In the genomic region with DNA sequence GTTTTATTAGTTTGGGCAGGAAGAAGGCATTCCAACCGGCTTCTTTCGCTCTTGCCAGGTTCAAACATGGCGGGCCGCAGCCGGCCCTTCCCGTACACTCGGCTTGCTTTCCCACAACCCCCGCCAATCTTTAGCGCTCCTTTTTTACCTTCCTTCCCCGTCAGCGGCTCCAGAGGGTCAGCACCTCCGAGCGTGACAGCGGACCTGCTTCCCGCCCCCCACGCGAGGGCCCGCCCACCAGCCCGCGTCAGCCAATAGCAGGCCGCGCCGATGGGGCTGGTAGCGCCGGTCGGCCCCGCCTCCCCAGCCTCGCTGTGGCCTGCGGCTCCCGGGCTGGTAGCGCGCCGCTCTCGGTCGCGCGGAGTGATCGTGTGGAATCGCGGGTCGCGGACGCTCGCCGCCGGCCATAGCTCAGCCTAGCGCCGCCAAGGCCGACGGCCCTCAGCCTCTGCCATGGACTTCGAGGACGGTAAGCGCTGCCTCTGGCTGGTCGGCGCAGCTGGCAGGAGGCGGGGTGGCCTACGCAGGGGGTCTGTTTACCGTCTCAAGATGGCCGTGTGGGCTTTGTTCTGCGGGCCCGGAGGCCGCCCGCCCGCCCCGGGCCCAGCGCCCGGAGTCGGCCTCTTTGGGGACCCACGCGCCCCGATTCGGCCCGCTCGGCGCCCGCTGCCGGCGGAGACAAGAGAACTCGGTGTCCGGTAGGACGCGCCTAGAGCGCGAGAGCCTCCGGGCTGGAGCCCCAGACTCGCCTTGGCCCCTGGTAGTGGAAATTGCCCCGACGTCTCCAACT, we compare ENCODE assay signal across 1 cellular context.
TF ChIP-seq lines count a peak whose summit lies in the region.

A gene with protein sequence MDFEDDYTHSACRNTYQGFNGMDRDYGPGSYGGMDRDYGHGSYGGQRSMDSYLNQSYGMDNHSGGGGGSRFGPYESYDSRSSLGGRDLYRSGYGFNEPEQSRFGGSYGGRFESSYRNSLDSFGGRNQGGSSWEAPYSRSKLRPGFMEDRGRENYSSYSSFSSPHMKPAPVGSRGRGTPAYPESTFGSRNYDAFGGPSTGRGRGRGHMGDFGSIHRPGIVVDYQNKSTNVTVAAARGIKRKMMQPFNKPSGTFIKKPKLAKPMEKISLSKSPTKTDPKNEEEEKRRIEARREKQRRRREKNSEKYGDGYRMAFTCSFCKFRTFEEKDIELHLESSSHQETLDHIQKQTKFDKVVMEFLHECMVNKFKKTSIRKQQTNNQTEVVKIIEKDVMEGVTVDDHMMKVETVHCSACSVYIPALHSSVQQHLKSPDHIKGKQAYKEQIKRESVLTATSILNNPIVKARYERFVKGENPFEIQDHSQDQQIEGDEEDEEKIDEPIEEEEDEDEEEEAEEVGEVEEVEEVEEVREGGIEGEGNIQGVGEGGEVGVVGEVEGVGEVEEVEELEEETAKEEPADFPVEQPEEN (plus strand): TSS at position 306 of the 790 bp plus-strand sequence. CDS start 148 bp downstream, at position 454.

TF ChIP-seq in K562, 482 proteins besides CTCF, POLR2A, EP300 and RAD21 (continued from another document and continues in another):
- TF ChIP-seq CTBP1 (IDR thresholded peaks at IDR 0.05; ENCODE audit: borderline replicate concordance) (peak; percentile 84), ZNF561 (CRISPR knock-in tag; conservative IDR thresholded peaks at IDR 0.05) (no peak), NR0B1 (IDR thresholded peaks at IDR 0.05; ENCODE audit: partially characterized antibody) (no peak), ZNF384 (IDR thresholded peaks at IDR 0.05; ENCODE audit: low read depth, low read length) (0 out of 2 replicates have a peak, but pooled peaks have one; percentile 6), HBP1 (CRISPR knock-in tag; IDR thresholded peaks at IDR 0.05) (no peak), ZNF699 (CRISPR knock-in tag; IDR thresholded peaks at IDR 0.05; ENCODE audit: insufficient replicate concordance) (no peak), KLF10 (CRISPR knock-in tag; IDR thresholded peaks at IDR 0.05) (no peak), NCOA2 (IDR thresholded peaks at IDR 0.05; ENCODE audit: partially characterized antibody in 2 of 2) (no peak), KAT8 (IDR thresholded peaks at IDR 0.05; ENCODE audit: low read depth) (no peak), RBM25 (IDR thresholded peaks at IDR 0.05; ENCODE audit: low read depth, low read length, severe bottlenecking) (peak; percentile 94), SMAD4 (CRISPR knock-in tag; conservative IDR thresholded peaks at IDR 0.05) (peak; percentile 82), ZFPM2 (CRISPR knock-in tag; IDR thresholded peaks at IDR 0.05) (no peak), ZNF707 (CRISPR knock-in tag; conservative IDR thresholded peaks at IDR 0.05) (no peak), SNIP1 (IDR thresholded peaks at IDR 0.05; ENCODE audit: low read depth) (no peak), KHSRP (IDR thresholded peaks at IDR 0.05) (no peak), ZNF12 (CRISPR knock-in tag; IDR thresholded peaks at IDR 0.05) (no peak; the same call in 1 of the 2 replicates), MED1 (CRISPR knock-in tag; IDR thresholded peaks at IDR 0.05; ENCODE audit: borderline replicate concordance) (no peak), TFAM (CRISPR knock-in tag; conservative IDR thresholded peaks at IDR 0.05) (no peak), CBX8 (IDR thresholded peaks at IDR 0.05; ENCODE audit: borderline replicate concordance, extremely low read depth, low read depth, low read length, poor library complexity, severe bottlenecking) (no peak), ZNF134 (CRISPR knock-in tag; conservative IDR thresholded peaks at IDR 0.05) (no peak), ZBTB12 (CRISPR knock-in tag; IDR thresholded peaks at IDR 0.05) (no peak; the same call in 1 of the 2 replicates)
- TF ChIP-seq, protein P1, sequence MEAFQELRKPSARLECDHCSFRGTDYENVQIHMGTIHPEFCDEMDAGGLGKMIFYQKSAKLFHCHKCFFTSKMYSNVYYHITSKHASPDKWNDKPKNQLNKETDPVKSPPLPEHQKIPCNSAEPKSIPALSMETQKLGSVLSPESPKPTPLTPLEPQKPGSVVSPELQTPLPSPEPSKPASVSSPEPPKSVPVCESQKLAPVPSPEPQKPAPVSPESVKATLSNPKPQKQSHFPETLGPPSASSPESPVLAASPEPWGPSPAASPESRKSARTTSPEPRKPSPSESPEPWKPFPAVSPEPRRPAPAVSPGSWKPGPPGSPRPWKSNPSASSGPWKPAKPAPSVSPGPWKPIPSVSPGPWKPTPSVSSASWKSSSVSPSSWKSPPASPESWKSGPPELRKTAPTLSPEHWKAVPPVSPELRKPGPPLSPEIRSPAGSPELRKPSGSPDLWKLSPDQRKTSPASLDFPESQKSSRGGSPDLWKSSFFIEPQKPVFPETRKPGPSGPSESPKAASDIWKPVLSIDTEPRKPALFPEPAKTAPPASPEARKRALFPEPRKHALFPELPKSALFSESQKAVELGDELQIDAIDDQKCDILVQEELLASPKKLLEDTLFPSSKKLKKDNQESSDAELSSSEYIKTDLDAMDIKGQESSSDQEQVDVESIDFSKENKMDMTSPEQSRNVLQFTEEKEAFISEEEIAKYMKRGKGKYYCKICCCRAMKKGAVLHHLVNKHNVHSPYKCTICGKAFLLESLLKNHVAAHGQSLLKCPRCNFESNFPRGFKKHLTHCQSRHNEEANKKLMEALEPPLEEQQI (IDR thresholded peaks at IDR 0.05): no peak
- TF ChIP-seq, protein P2, sequence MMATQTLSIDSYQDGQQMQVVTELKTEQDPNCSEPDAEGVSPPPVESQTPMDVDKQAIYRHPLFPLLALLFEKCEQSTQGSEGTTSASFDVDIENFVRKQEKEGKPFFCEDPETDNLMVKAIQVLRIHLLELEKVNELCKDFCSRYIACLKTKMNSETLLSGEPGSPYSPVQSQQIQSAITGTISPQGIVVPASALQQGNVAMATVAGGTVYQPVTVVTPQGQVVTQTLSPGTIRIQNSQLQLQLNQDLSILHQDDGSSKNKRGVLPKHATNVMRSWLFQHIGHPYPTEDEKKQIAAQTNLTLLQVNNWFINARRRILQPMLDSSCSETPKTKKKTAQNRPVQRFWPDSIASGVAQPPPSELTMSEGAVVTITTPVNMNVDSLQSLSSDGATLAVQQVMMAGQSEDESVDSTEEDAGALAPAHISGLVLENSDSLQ (IDR thresholded peaks at IDR 0.05): peak; percentile 89
- TF ChIP-seq, protein P3, sequence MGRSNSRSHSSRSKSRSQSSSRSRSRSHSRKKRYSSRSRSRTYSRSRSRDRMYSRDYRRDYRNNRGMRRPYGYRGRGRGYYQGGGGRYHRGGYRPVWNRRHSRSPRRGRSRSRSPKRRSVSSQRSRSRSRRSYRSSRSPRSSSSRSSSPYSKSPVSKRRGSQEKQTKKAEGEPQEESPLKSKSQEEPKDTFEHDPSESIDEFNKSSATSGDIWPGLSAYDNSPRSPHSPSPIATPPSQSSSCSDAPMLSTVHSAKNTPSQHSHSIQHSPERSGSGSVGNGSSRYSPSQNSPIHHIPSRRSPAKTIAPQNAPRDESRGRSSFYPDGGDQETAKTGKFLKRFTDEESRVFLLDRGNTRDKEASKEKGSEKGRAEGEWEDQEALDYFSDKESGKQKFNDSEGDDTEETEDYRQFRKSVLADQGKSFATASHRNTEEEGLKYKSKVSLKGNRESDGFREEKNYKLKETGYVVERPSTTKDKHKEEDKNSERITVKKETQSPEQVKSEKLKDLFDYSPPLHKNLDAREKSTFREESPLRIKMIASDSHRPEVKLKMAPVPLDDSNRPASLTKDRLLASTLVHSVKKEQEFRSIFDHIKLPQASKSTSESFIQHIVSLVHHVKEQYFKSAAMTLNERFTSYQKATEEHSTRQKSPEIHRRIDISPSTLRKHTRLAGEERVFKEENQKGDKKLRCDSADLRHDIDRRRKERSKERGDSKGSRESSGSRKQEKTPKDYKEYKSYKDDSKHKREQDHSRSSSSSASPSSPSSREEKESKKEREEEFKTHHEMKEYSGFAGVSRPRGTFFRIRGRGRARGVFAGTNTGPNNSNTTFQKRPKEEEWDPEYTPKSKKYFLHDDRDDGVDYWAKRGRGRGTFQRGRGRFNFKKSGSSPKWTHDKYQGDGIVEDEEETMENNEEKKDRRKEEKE (IDR thresholded peaks at IDR 0.05; ENCODE audit: borderline replicate concordance in 1 of 2, control insufficient read depth in 1 of 2, low read depth in 2 of 2, low read length in 1 of 2): no peak
- TF ChIP-seq, protein P4, sequence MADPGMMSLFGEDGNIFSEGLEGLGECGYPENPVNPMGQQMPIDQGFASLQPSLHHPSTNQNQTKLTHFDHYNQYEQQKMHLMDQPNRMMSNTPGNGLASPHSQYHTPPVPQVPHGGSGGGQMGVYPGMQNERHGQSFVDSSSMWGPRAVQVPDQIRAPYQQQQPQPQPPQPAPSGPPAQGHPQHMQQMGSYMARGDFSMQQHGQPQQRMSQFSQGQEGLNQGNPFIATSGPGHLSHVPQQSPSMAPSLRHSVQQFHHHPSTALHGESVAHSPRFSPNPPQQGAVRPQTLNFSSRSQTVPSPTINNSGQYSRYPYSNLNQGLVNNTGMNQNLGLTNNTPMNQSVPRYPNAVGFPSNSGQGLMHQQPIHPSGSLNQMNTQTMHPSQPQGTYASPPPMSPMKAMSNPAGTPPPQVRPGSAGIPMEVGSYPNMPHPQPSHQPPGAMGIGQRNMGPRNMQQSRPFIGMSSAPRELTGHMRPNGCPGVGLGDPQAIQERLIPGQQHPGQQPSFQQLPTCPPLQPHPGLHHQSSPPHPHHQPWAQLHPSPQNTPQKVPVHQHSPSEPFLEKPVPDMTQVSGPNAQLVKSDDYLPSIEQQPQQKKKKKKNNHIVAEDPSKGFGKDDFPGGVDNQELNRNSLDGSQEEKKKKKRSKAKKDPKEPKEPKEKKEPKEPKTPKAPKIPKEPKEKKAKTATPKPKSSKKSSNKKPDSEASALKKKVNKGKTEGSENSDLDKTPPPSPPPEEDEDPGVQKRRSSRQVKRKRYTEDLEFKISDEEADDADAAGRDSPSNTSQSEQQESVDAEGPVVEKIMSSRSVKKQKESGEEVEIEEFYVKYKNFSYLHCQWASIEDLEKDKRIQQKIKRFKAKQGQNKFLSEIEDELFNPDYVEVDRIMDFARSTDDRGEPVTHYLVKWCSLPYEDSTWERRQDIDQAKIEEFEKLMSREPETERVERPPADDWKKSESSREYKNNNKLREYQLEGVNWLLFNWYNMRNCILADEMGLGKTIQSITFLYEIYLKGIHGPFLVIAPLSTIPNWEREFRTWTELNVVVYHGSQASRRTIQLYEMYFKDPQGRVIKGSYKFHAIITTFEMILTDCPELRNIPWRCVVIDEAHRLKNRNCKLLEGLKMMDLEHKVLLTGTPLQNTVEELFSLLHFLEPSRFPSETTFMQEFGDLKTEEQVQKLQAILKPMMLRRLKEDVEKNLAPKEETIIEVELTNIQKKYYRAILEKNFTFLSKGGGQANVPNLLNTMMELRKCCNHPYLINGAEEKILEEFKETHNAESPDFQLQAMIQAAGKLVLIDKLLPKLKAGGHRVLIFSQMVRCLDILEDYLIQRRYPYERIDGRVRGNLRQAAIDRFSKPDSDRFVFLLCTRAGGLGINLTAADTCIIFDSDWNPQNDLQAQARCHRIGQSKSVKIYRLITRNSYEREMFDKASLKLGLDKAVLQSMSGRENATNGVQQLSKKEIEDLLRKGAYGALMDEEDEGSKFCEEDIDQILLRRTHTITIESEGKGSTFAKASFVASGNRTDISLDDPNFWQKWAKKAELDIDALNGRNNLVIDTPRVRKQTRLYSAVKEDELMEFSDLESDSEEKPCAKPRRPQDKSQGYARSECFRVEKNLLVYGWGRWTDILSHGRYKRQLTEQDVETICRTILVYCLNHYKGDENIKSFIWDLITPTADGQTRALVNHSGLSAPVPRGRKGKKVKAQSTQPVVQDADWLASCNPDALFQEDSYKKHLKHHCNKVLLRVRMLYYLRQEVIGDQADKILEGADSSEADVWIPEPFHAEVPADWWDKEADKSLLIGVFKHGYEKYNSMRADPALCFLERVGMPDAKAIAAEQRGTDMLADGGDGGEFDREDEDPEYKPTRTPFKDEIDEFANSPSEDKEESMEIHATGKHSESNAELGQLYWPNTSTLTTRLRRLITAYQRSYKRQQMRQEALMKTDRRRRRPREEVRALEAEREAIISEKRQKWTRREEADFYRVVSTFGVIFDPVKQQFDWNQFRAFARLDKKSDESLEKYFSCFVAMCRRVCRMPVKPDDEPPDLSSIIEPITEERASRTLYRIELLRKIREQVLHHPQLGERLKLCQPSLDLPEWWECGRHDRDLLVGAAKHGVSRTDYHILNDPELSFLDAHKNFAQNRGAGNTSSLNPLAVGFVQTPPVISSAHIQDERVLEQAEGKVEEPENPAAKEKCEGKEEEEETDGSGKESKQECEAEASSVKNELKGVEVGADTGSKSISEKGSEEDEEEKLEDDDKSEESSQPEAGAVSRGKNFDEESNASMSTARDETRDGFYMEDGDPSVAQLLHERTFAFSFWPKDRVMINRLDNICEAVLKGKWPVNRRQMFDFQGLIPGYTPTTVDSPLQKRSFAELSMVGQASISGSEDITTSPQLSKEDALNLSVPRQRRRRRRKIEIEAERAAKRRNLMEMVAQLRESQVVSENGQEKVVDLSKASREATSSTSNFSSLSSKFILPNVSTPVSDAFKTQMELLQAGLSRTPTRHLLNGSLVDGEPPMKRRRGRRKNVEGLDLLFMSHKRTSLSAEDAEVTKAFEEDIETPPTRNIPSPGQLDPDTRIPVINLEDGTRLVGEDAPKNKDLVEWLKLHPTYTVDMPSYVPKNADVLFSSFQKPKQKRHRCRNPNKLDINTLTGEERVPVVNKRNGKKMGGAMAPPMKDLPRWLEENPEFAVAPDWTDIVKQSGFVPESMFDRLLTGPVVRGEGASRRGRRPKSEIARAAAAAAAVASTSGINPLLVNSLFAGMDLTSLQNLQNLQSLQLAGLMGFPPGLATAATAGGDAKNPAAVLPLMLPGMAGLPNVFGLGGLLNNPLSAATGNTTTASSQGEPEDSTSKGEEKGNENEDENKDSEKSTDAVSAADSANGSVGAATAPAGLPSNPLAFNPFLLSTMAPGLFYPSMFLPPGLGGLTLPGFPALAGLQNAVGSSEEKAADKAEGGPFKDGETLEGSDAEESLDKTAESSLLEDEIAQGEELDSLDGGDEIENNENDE (IDR thresholded peaks at IDR 0.05; ENCODE audit: low read depth, low read length): no peak
